Comparison of ENCODE assay signal across 8 cellular contexts in the genomic region with DNA sequence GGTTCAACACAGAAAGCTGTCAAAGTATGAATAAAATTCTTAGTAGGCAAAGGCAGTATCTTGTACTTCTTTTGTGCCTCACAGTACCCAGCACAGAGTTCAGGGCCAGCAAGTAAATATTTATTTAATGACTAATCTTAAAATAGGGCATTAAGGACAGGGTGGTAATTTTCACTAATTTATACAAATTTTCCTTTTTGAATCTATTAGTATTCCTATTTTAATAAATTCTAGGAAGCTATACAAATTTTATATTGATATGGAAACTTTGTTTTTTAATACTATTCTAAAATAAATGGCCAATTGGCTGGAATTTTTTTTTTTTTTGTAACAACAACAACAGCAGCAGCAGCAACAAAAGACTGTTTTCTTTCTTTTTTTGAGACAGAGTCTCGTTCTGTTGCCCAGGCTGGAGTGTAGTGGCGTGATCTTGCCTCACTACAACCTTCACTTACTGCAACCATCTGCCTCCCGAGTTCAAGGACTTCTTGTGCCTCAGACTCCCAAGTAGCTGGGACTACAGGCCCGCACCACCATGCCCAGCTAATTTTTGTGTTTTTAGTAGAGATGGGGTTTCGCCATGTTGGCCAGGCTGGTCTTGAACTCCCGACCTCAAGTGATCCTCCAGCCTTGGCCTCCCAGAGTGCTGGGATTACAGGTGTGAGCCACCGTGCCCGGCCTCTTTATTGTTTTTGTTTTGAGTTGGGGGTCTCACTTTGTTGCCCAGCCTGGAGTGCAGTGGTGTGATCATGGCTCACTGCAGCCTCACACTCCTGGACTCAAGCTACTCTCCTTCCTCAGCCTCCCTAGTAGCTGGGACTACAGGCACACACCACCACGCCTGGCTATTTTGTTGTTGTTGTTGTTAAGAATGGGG.
DNase-seq lines count a peak whose midpoint lies in the region; ATAC-seq and TF ChIP-seq lines count a peak whose summit lies in the region.

No MANE protein-coding gene starts in this region.

- no peak overlapping the region for H3K4me3 ChIP-seq in Peyer's patch

- no peak overlapping the region for H3K4me3 Mint-ChIP-seq in CD14-positive monocyte
- no peak overlapping the region for H3K4me3 Mint-ChIP-seq in progenitor cell of endocrine pancreas (ENCODE audit: low read depth)

- ATAC-seq in HG03442 (IDR thresholded peaks at IDR 0.05; ENCODE audit: unreplicated experiment) = no peak

- intact Hi-C loops in CD14-positive monocyte (cut with micrococcal nuclease) = loop anchor here in 1 of 2 donors (10.0 kb wide), 1 partner anchor 71 kb away; no protein-coding TSS in a partner anchor

- TF ChIP-seq CTCF in CD14-positive monocyte (IDR thresholded peaks at IDR 0.05) = no peak
- TF ChIP-seq CTCF in Peyer's patch (IDR thresholded peaks at IDR 0.05) = no peak
- no peak for TF ChIP-seq CTCF in progenitor cell of endocrine pancreas (IDR thresholded peaks at IDR 0.05; ENCODE audit: unreplicated experiment)

- peaks cover 56% of the 10 kb centered on the region for H3K4me1 Mint-ChIP-seq in CD14-positive monocyte
- H3K4me1 Mint-ChIP-seq in progenitor cell of endocrine pancreas (ENCODE audit: low read depth) = peaks cover 16% of the 10 kb centered on the region

- H3K27me3 Mint-ChIP-seq in CD14-positive monocyte (ENCODE audit: low read depth in 3 of 3) (peaks cover 0 to 2% (median 0%) of the 10 kb centered on the region in 3 donors), progenitor cell of endocrine pancreas (no peaks in the 10 kb centered on the region)

- H3K27me3 ChIP-seq in Peyer's patch = no peaks in the 10 kb centered on the region

- H3K9me3 Mint-ChIP-seq in CD14-positive monocyte (peaks cover 0 to 4% (median 0%) of the 10 kb centered on the region in 7 donors), progenitor cell of endocrine pancreas (ENCODE audit: low read depth) (peaks cover 3% of the 10 kb centered on the region)

- H3K27ac ChIP-seq in Peyer's patch (peak overlapping the region; percentile 84 to 94 (median 88)), epithelial cell of prostate (peak overlapping the region; percentile 89)

- H3K36me3 ChIP-seq in Peyer's patch = peaks cover 0 to 35% (median 0%) of the 10 kb centered on the region in 3 donors

- H3K36me3 Mint-ChIP-seq in CD14-positive monocyte (peaks cover 29 to 35% of the 10 kb centered on the region in 2 donors), progenitor cell of endocrine pancreas (ENCODE audit: insufficient read depth) (peaks cover 5% of the 10 kb centered on the region)

- H3K27ac Mint-ChIP-seq in CD14-positive monocyte = peak overlapping the region; percentile 63 to 91 (median 88)
- H3K27ac Mint-ChIP-seq in progenitor cell of endocrine pancreas = peak overlapping the region; percentile 64

- peaks cover 0 to 27% (median 18%) of the 10 kb centered on the region in 4 donors for H3K4me1 ChIP-seq in Peyer's patch

- H3K9me3 ChIP-seq in Peyer's patch = no peaks in the 10 kb centered on the region

- DNase-seq in CD14-positive monocyte (ENCODE audit: low spot score) = no peak
- no peak for DNase-seq in Peyer's patch
- no peak for DNase-seq in epithelial cell of prostate (ENCODE audit: low read depth, low spot score)
- DNase-seq in progenitor cell of endocrine pancreas (ENCODE audit: low spot score, unreplicated experiment) = no peak
- DNase-seq in COLO829 (ENCODE audit: low spot score) = no peak
- no peak for DNase-seq in C1 segment of cervical spinal cord (lab: John Stamatoyannopoulos, UW)
- no peak for DNase-seq in epidermal melanocyte (ENCODE audit: insufficient read length, low spot score)

- TF ChIP-seq POLR2A in Peyer's patch (IDR thresholded peaks at IDR 0.05) = no peak
